14 cellular contexts compared by ENCODE assay signal in genomic region chr1:211183924-211184323, GRCh38. TPM values are rescaled to one million over a fixed set of nuclear protein-coding genes. Genes with fewer than 3 reads are reported as not detected.
"Had no signal": no experiment of that assay in that cellular context is flagged by ENCODE, and none has a peak within 500 bp of the region (broad histone marks: within the 10 kb centered on the region; RNA-seq: fewer than 3 reads in every experiment).

No MANE protein-coding gene starts in this region.

- H3K4me1 ChIP-seq: heart right ventricle, left lung had no signal

- H3K36me3 ChIP-seq: heart right ventricle, left lung, thoracic aorta had no signal

- H3K4me3 ChIP-seq: dorsolateral prefrontal cortex, heart right ventricle, left lung, thoracic aorta had no signal

- DNase-seq: activated CD4-positive, alpha-beta T cell treated with anti-CD3 and anti-CD28 coated beads, Interleukin-2, amount 50 U/mL, for 48 hours; activated gamma-delta T cell treated with Interleukin-2 at 50 U/mL for 16 hours; activated naive CD8-positive, alpha-beta T cell treated with anti-CD3 and anti-CD28 coated beads, Interleukin-2, amount 10 ng/mL, durations not matched to agents 7 days and 5 days; activated T-cell treated with anti-CD3 and anti-CD28 coated beads, Interleukin-2, amount 50 U/mL, for 72 hours; aorta; dorsolateral prefrontal cortex; foreskin melanocyte; heart right ventricle; left lung; stimulated activated CD4-positive, alpha-beta T cell treated with anti-CD3 and anti-CD28 coated beads, Interleukin-4, amount 100 ng/mL, for 24 hours had no signal

- H3K27me3 ChIP-seq: dorsolateral prefrontal cortex, left lung had no signal

- ATAC-seq: activated CD4-positive, CD25-positive, alpha-beta regulatory T cell treated with anti-CD3 and anti-CD28 coated beads, Interleukin-2, amount 50 U/mL, for 24 hours; activated T-cell treated with anti-CD3 and anti-CD28 coated beads, Interleukin-2, amount 50 U/mL, for 72 hours; esophagus mucosa; heart right ventricle; left lung had no signal

- H3K9me3 ChIP-seq: heart right ventricle, left lung, thoracic aorta had no signal

- FAIRE-seq: keratinocyte had no signal

- H3K27ac ChIP-seq: dorsolateral prefrontal cortex, heart right ventricle, left lung, thoracic aorta had no signal

RNA-seq across cellular contexts. Expression of gene KCNH1, which starts 50.0 kb away (rescaled TPM):
- total RNA-seq: activated naive CD8-positive, alpha-beta T cell treated with anti-CD3 and anti-CD28 coated beads, Interleukin-2, amount 10 ng/mL, durations not matched to agents 7 days and 5 days; activated T-cell treated with anti-CD3 and anti-CD28 coated beads, Interleukin-2, amount 50 U/mL, for 72 hours had no signal
- polyA plus RNA-seq: heart right ventricle, keratinocyte had no signal
